In genomic region chrX:129039176-129039575, GRCh38 we compare ENCODE assay signal across 15 cellular contexts.
DNase-seq lines count a peak whose midpoint lies in the region; ATAC-seq and TF ChIP-seq lines count a peak whose summit lies in the region.
"Had no signal": no experiment of that assay in that cellular context is flagged by ENCODE, and none has a peak within 500 bp of the region (broad histone marks: within the 10 kb centered on the region; RNA-seq: fewer than 3 reads in every experiment).

No MANE protein-coding gene starts in this region.

- no peak for TF ChIP-seq CTCF in right atrium auricular region (IDR thresholded peaks at IDR 0.05)

- no peaks in the 10 kb centered on the region for H3K36me3 ChIP-seq in right atrium auricular region

- H3K4me3 ChIP-seq in right atrium auricular region: no peak overlapping the region

- H3K27me3 ChIP-seq in right atrium auricular region: no peaks in the 10 kb centered on the region

- no peaks in the 10 kb centered on the region for H3K4me1 ChIP-seq in right atrium auricular region
- H3K4me1 ChIP-seq: Caco-2 had no signal

- DNase-seq in NCI-H1417 (lab: John Stamatoyannopoulos, UW) (peak in 2 of 3 experiments; percentile 49 to 79), NCI-H1417 treated with DMSO at 0.1 percent for 48 hours (lab: John Stamatoyannopoulos, UW) (no peak), NCI-H69 (lab: John Stamatoyannopoulos, UW) (peak; percentile 91), islet precursor cell (peak; percentile 62), right atrium auricular region (ENCODE audit: low spot score) (no peak), nucleus accumbens (lab: John Stamatoyannopoulos, UW) (no peak)
- DNase-seq: CD8-positive, alpha-beta T cell; DND-41; GF-D8; HCEC 1CT; HFFc6 had no signal

- H3K27ac ChIP-seq in right atrium auricular region: no peak overlapping the region
- H3K27ac ChIP-seq: 22Rv1, HL-60 had no signal

- no peak for ATAC-seq in HG02588 (IDR thresholded peaks at IDR 0.05; ENCODE audit: unreplicated experiment)
- ATAC-seq: CD8-positive, alpha-beta T cell had no signal

- H3K9me3 ChIP-seq in right atrium auricular region: no peaks in the 10 kb centered on the region
- H3K9me3 ChIP-seq: Caco-2 had no signal

Comparison
In these comparisons a context has a peak if more than half of its experiments do, and no peak if none do; other contexts are left out.
1. DNase-seq: peak in NCI-H1417 (2 of 3), NCI-H69 (single experiment) and islet precursor cell (single experiment); none in NCI-H1417 treated with DMSO at 0.1 percent for 48 hours (single experiment), right atrium auricular region (single experiment) and nucleus accumbens (0 of 56).